Comparison of ENCODE assay signal across 32 cellular contexts in the genomic region with DNA sequence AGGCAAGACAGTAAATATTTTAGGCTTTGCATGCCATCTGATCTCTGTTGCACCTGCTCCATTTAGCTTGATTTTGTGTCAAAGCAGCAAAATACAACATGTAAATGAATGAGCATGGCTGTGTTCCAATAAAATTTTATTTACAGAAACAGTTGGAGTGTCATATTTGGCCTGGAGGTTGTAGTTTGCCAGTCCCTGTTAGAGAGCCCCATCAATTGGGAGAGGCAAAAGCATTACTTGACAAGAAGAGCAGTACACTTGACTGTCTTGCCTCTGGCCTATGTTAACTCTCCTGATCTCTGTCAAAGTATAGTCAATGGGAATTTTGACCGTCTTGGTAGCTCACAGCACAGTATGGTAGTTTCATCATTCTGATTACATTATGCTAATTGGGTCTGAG. TPM values are rescaled to one million over a fixed set of nuclear protein-coding genes. Genes with fewer than 3 reads are reported as not detected.
"Had no signal": no experiment of that assay in that cellular context is flagged by ENCODE, and none has a peak within 500 bp of the region (broad histone marks: within the 10 kb centered on the region; RNA-seq: fewer than 3 reads in every experiment).

No MANE protein-coding gene starts in this region.

- H3K27me3 ChIP-seq: breast epithelium, heart right ventricle, left lung, right atrium auricular region had no signal

- H3K36me3 ChIP-seq: breast epithelium, esophagus squamous epithelium, heart right ventricle, left lung, neural progenitor cell, right atrium auricular region, uterus had no signal

- H3K4me3 ChIP-seq: breast epithelium, esophagus squamous epithelium, heart right ventricle, left lung, lung, neural progenitor cell, psoas muscle, right atrium auricular region, smooth muscle cell, uterus had no signal

- DNase-seq: activated CD4-positive, alpha-beta T cell treated with anti-CD3 and anti-CD28 coated beads for 36 hours; activated CD4-positive, CD25-positive, alpha-beta regulatory T cell; activated CD8-positive, alpha-beta memory T cell treated with anti-CD3 and anti-CD28 coated beads, Interleukin-2, amount 10 ng/mL, durations not matched to agents 7 days and 5 days; activated CD8-positive, alpha-beta T cell treated with anti-CD3 and anti-CD28 coated beads, Interleukin-2, amount 10 ng/mL, durations not matched to agents 7 days and 5 days; activated naive CD4-positive, alpha-beta T cell; activated T-cell treated with anti-CD3 and anti-CD28 coated beads, Interleukin-2, amount 50 U/mL, for 48 hours; dermis blood vessel endothelial cell; effector CD4-positive, alpha-beta T cell; esophagus squamous epithelium; foreskin melanocyte; heart right ventricle; kidney glomerular epithelial cell; left lung; mesendoderm; natural killer cell; occipital lobe; psoas muscle; stimulated activated CD4-positive, alpha-beta T cell treated with anti-CD3 and anti-CD28 coated beads, Interleukin-1b, Interleukin-23, amount 100 ng/mL, for 48 hours; stimulated activated CD4-positive, alpha-beta T cell treated with anti-CD3 and anti-CD28 coated beads, Interleukin-4, amount 100 ng/mL, for 4 hours; stimulated activated CD8-positive, alpha-beta memory T cell treated with anti-CD3 and anti-CD28 coated beads, Interleukin-4, amount 100 ng/mL, for 48 hours; stimulated activated naive CD8-positive, alpha-beta T cell treated with anti-CD3 and anti-CD28 coated beads, Interleukin-15, amount 100 ng/mL, for 72 hours; substantia nigra; uterus had no signal

- ATAC-seq: activated CD4-positive, alpha-beta T cell treated with anti-CD3 and anti-CD28 coated beads for 36 hours; activated CD8-positive, alpha-beta memory T cell treated with anti-CD3 and anti-CD28 coated beads, Interleukin-2, amount 10 ng/mL, durations not matched to agents 7 days and 5 days; activated CD8-positive, alpha-beta T cell treated with anti-CD3 and anti-CD28 coated beads, Interleukin-2, amount 10 ng/mL, durations not matched to agents 7 days and 5 days; activated naive CD4-positive, alpha-beta T cell treated with anti-CD3 and anti-CD28 coated beads, Interleukin-2, amount 50 U/mL, for 72 hours; heart right ventricle; left lung; natural killer cell; psoas muscle; stimulated activated memory B cell treated with anti-CD40 and anti-IgM and Interleukin-4, amounts not matched to agents 10 μg/mL and 1 μg/mL and 100 μg/mL, for 72 hours; stimulated activated naive CD8-positive, alpha-beta T cell treated with anti-CD3 and anti-CD28 coated beads, Interleukin-15, amount 100 ng/mL, for 72 hours had no signal

RNA-seq across cellular contexts. Expression of a gene that starts 35.4 kb away (rescaled TPM):
- total RNA-seq: activated CD4-positive, alpha-beta T cell treated with anti-CD3 and anti-CD28 coated beads for 36 hours; activated CD8-positive, alpha-beta memory T cell treated with anti-CD3 and anti-CD28 coated beads, Interleukin-2, amount 10 ng/mL, durations not matched to agents 7 days and 5 days; activated CD8-positive, alpha-beta T cell treated with anti-CD3 and anti-CD28 coated beads, Interleukin-2, amount 10 ng/mL, durations not matched to agents 7 days and 5 days; activated naive CD4-positive, alpha-beta T cell treated with anti-CD3 and anti-CD28 coated beads, Interleukin-2, amount 50 U/mL, for 72 hours; breast epithelium; dermis blood vessel endothelial cell; esophagus squamous epithelium; glomerular endothelial cell; heart right ventricle; left lung; mononuclear cell; natural killer cell; occipital lobe; psoas muscle; right atrium auricular region; smooth muscle cell; uterus had no signal
